8 cellular contexts compared by ENCODE assay signal in the genomic region with DNA sequence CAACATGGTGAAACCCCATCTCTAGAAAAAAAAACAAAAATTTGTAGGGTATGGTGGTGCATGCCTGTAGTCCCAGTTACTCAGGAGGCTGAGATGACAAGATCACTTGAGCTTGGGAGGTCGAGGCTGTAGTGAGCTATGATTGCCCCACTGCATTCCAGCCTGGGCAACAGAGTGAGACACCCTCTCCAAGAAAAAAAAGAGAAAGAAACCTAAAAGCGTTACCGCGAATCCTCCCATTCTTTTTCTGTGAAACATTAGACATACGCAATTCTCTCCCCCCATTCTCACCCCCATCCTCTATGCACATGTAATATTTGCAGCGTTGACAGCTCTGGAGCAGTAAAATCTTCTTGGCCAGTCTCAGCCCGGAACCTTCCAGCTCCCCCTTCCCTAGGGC. TPM values are rescaled to one million over a fixed set of nuclear protein-coding genes. Genes with fewer than 3 reads are reported as not detected.
A peak's percentile ranks its signal among the peaks of the same experiment; 100 is the strongest.
DNase-seq lines count a peak whose midpoint lies in the region; ATAC-seq and TF ChIP-seq lines count a peak whose summit lies in the region.

No MANE protein-coding gene starts in this region.

- H3K27me3 ChIP-seq in CD8-positive, alpha-beta T cell (ENCODE audit: insufficient read depth, low read length): peaks cover 29% of the 10 kb centered on the region
- peaks cover 50% of the 10 kb centered on the region for H3K27me3 ChIP-seq in gastroesophageal sphincter

- H3K4me3 Mint-ChIP-seq in CD8-positive, alpha-beta T cell: peak overlapping the region; percentile 67
- peak overlapping the region; percentile 76 for H3K4me3 Mint-ChIP-seq in activated B cell treated with CpG ODN at 0.5 μM for 24 hours

- CTCF ChIA-PET in CD8-positive, alpha-beta T cell (lab: Charles Lee): interaction anchor here (0.7 to 5.6 kb wide), 4 partner anchors 8 to 247 kb away, joined by 3 to 28 read pairs (median 4); no protein-coding TSS in a partner anchor
- CTCF ChIA-PET in activated B cell treated with CpG ODN at 0.5 μM for 24 hours (lab: Charles Lee): no interaction called here

- DNase-seq in CD8-positive, alpha-beta T cell: no peak
- DNase-seq in activated B cell treated with CpG ODN at 0.5 μM for 24 hours (no peak), retinal pigment epithelial cell (ENCODE audit: low read depth) (no peak), DMS79 treated with DMSO at 0.1 percent for 48 hours (lab: John Stamatoyannopoulos, UW) (no peak), NCI-H1092 (lab: John Stamatoyannopoulos, UW) (no peak)

- H3K9me3 ChIP-seq in CD8-positive, alpha-beta T cell (ENCODE audit: low read length): no peaks in the 10 kb centered on the region
- H3K9me3 ChIP-seq in gastroesophageal sphincter: no peaks in the 10 kb centered on the region

- H3K9me3 Mint-ChIP-seq in CD8-positive, alpha-beta T cell: no peaks in the 10 kb centered on the region
- no peaks in the 10 kb centered on the region for H3K9me3 Mint-ChIP-seq in activated B cell treated with CpG ODN at 0.5 μM for 24 hours

- POLR2A ChIA-PET in CD8-positive, alpha-beta T cell (lab: Charles Lee): interaction anchor here (0.9 to 1.3 kb wide), 4 partner anchors 216 to 516 kb away, joined by 3 to 8 read pairs (median 4); partner anchors contain the start of genes ARHGAP1 and ZNF408
- POLR2A ChIA-PET in activated B cell treated with CpG ODN at 0.5 μM for 24 hours (lab: Charles Lee): interaction anchor here (0.7 kb wide), 1 partner anchor 708 kb away, joined by 3 read pairs; no protein-coding TSS in a partner anchor

- TF ChIP-seq CTCF in CD8-positive, alpha-beta T cell (IDR thresholded peaks at IDR 0.05): no peak
- no peak for TF ChIP-seq CTCF in activated B cell treated with CpG ODN at 0.5 μM for 24 hours (IDR thresholded peaks at IDR 0.05)
- TF ChIP-seq CTCF in gastroesophageal sphincter (IDR thresholded peaks at IDR 0.05): no peak
- no peak for TF ChIP-seq CTCF in retinal pigment epithelial cell (conservative IDR thresholded peaks at IDR 0.05; ENCODE audit: low read depth, low read length)

- no peaks in the 10 kb centered on the region for H3K36me3 ChIP-seq in CD8-positive, alpha-beta T cell (ENCODE audit: insufficient read depth, low read length)
- no peaks in the 10 kb centered on the region for H3K36me3 ChIP-seq in gastroesophageal sphincter

- no peak overlapping the region for H3K4me3 ChIP-seq in CD8-positive, alpha-beta T cell (ENCODE audit: low read depth, low read length)
- H3K4me3 ChIP-seq in gastroesophageal sphincter (peak overlapping the region; percentile 56 to 66), retinal pigment epithelial cell (ENCODE audit: low read length) (peak overlapping the region; percentile 60)

- peaks cover 57% of the 10 kb centered on the region for H3K27me3 Mint-ChIP-seq in CD8-positive, alpha-beta T cell (ENCODE audit: low read depth)
- peaks cover 62% of the 10 kb centered on the region for H3K27me3 Mint-ChIP-seq in activated B cell treated with CpG ODN at 0.5 μM for 24 hours

- WGBS in gastroesophageal sphincter (ENCODE audit: low coverage in 1 of 2), 2 donors: 22 to 33% methylated on average over 6 to 7 of the region's 7 CpGs

- peaks cover 30% of the 10 kb centered on the region for H3K4me1 Mint-ChIP-seq in CD8-positive, alpha-beta T cell (ENCODE audit: low read depth)
- peaks cover 29% of the 10 kb centered on the region for H3K4me1 Mint-ChIP-seq in activated B cell treated with CpG ODN at 0.5 μM for 24 hours

- H3K4me1 ChIP-seq in CD8-positive, alpha-beta T cell (ENCODE audit: insufficient read depth, low read length): peaks cover 22% of the 10 kb centered on the region
- peaks cover 0 to 69% (median 18%) of the 10 kb centered on the region in 3 donors for H3K4me1 ChIP-seq in gastroesophageal sphincter

- intact Hi-C loops in CD8-positive, alpha-beta T cell (cut with DNase I, micrococcal nuclease): no loop called here
- intact Hi-C loops in activated B cell treated with CpG ODN at 0.5 μM for 24 hours (cut with micrococcal nuclease): loop anchor here (5.0 kb wide), 1 partner anchor 69 kb away; the partner anchor contains the start of gene CKAP5

- H3K27ac ChIP-seq in CD8-positive, alpha-beta T cell (ENCODE audit: low read depth, low read length): no peak overlapping the region
- peak overlapping the region in 2 of 4 donors; percentile 76 to 78 for H3K27ac ChIP-seq in gastroesophageal sphincter

- H3K36me3 Mint-ChIP-seq in CD8-positive, alpha-beta T cell: no peaks in the 10 kb centered on the region
- H3K36me3 Mint-ChIP-seq in activated B cell treated with CpG ODN at 0.5 μM for 24 hours (ENCODE audit: low read depth): no peaks in the 10 kb centered on the region

- no peak for TF ChIP-seq POLR2A in gastroesophageal sphincter (IDR thresholded peaks at IDR 0.05)

- TF ChIP-seq EP300 in gastroesophageal sphincter (IDR thresholded peaks at IDR 0.05): no peak

- H3K27ac Mint-ChIP-seq in CD8-positive, alpha-beta T cell: no peak overlapping the region
- no peak overlapping the region for H3K27ac Mint-ChIP-seq in activated B cell treated with CpG ODN at 0.5 μM for 24 hours

- ATAC-seq in CD8-positive, alpha-beta T cell: no peak
- ATAC-seq in activated B cell treated with CpG ODN at 0.5 μM for 24 hours (ENCODE audit: low read depth): no peak
- no peak for ATAC-seq in gastroesophageal sphincter
- ATAC-seq in HG02798 (IDR thresholded peaks at IDR 0.05; ENCODE audit: poor library complexity, unreplicated experiment): no peak
- ATAC-seq in GM21619 (IDR thresholded peaks at IDR 0.05; ENCODE audit: unreplicated experiment): no peak

RNA-seq across cellular contexts. Expression of gene LRP4, which starts 2.1 kb away (rescaled TPM):
- total RNA-seq in CD8-positive, alpha-beta T cell: not detected
- total RNA-seq in activated B cell treated with CpG ODN at 0.5 μM for 24 hours (0.16 TPM in 1 of 2 replicates, not detected in the other), gastroesophageal sphincter (1 to 10 TPM; 2.6 to 9.8 (median 6.7) TPM)

RNA-seq across cellular contexts. Expression of gene CSTPP1, which starts 20.3 kb away (rescaled TPM):
- 1 to 10 TPM; 4.1 to 4.6 TPM for total RNA-seq in CD8-positive, alpha-beta T cell
- total RNA-seq in activated B cell treated with CpG ODN at 0.5 μM for 24 hours: 26.2 and 29.9 TPM in 2 replicates
- total RNA-seq in gastroesophageal sphincter: 10 to 100 TPM; 19.1 to 27.0 (median 21.8) TPM
